In genomic region chr5:78221964-78222451, GRCh38 we compare ENCODE assay signal across 9 cellular contexts.
DNase-seq lines count a peak whose midpoint lies in the region; ATAC-seq and TF ChIP-seq lines count a peak whose summit lies in the region.
"Had no signal": no experiment of that assay in that cellular context is flagged by ENCODE, and none has a peak within 500 bp of the region (broad histone marks: within the 10 kb centered on the region; RNA-seq: fewer than 3 reads in every experiment).

No MANE protein-coding gene starts in this region.

- H3K4me1 Mint-ChIP-seq in GM23338, result peaks cover 6% of the 10 kb centered on the region; the same call in 2 of the 3 replicates
- H3K4me1 Mint-ChIP-seq in chondrocyte (ENCODE audit: low read depth), result no peaks in the 10 kb centered on the region

- DNase-seq in GM23338 (ENCODE audit: low spot score) (peak; percentile 47), Karpas-422 (peak; percentile 97), chondrocyte (ENCODE audit: low spot score) (no peak), NCI-H2029 (lab: John Stamatoyannopoulos, UW) (no peak), superior temporal gyrus (ENCODE audit: extremely low spot score) (no peak)
- no peak for DNase-seq in NK-92 treated with Interleukin-12 subunit alpha and Interleukin-12 subunit beta, amount 100 ng/mL, for 24 hours (lab: John Stamatoyannopoulos, UW)
- no peak for DNase-seq in stimulated activated CD4-positive, alpha-beta T cell treated with anti-CD3 and anti-CD28 coated beads, Interleukin-15, amount 100 ng/mL, for 24 hours

- no peaks in the 10 kb centered on the region for H3K4me1 ChIP-seq in GM23338 (ENCODE audit: insufficient read depth)
- H3K4me1 ChIP-seq in Karpas-422 (ENCODE audit: low read length), result peaks cover 29% of the 10 kb centered on the region
- H3K4me1 ChIP-seq: parathyroid adenoma had no signal

- H3K27me3 Mint-ChIP-seq in GM23338 (ENCODE audit: insufficient read depth, low read depth, poor library complexity) (no peaks in the 10 kb centered on the region), chondrocyte (ENCODE audit: low read depth) (no peaks in the 10 kb centered on the region)

- ATAC-seq in GM18498 (IDR thresholded peaks at IDR 0.05; ENCODE audit: unreplicated experiment) (peak; percentile 100), GM23338 (peak; percentile 64)

- H4K20me1 ChIP-seq in GM23338 (replicated peaks; ENCODE audit: insufficient read depth) (0 out of 2 replicates have a peak, but pooled peaks cover 3% of the 10 kb centered on the region), Karpas-422 (ENCODE audit: insufficient read depth, low read depth, low read length) (peaks cover 14% of the 10 kb centered on the region)

- no peak overlapping the region for H3K27ac ChIP-seq in GM23338 (ENCODE audit: low read depth)
- no peak overlapping the region for H3K27ac ChIP-seq in Karpas-422 (ENCODE audit: low read length)
- H3K27ac ChIP-seq: parathyroid adenoma had no signal

- H3K9me2 ChIP-seq in GM23338 (ENCODE audit: insufficient read depth) (no peaks in the 10 kb centered on the region), Karpas-422 (replicated peaks; ENCODE audit: insufficient read depth, low read length) (no peaks in the 10 kb centered on the region)

- H3K27me3 ChIP-seq in GM23338 (ENCODE audit: insufficient read depth), result no peaks in the 10 kb centered on the region
- no peaks in the 10 kb centered on the region for H3K27me3 ChIP-seq in Karpas-422 (ENCODE audit: low read length)

- peaks cover 4% of the 10 kb centered on the region; the same call in 1 of the 2 replicates for H3K36me3 ChIP-seq in GM23338 (ENCODE audit: insufficient read depth)
- no peaks in the 10 kb centered on the region for H3K36me3 ChIP-seq in Karpas-422 (ENCODE audit: insufficient read depth, low read length)

- H3K79me2 ChIP-seq in GM23338 (replicated peaks; ENCODE audit: insufficient read depth) (no peaks in the 10 kb centered on the region), Karpas-422 (ENCODE audit: low read length) (no peaks in the 10 kb centered on the region)
- H3K79me2 ChIP-seq: parathyroid adenoma had no signal

- no peak overlapping the region; the same call in 1 of the 2 replicates for H3K27ac Mint-ChIP-seq in GM23338
- no peak overlapping the region for H3K27ac Mint-ChIP-seq in chondrocyte (ENCODE audit: unreplicated experiment)

- H3K9me3 ChIP-seq in Karpas-422 (ENCODE audit: low read length), result no peaks in the 10 kb centered on the region

- H3K4me2 ChIP-seq in GM23338 (no peak overlapping the region), Karpas-422 (ENCODE audit: low read depth, low read length, poor library complexity, severe bottlenecking) (peak overlapping the region; percentile 32)

- H3F3A ChIP-seq in GM23338 (replicated peaks; ENCODE audit: low read depth), result no peaks in the 10 kb centered on the region

- H3K36me3 Mint-ChIP-seq in GM23338 (ENCODE audit: low read depth) (peaks cover 23% of the 10 kb centered on the region), chondrocyte (ENCODE audit: low read depth) (peaks cover 31% of the 10 kb centered on the region)

- TF ChIP-seq CTCF in GM23338 (conservative IDR thresholded peaks at IDR 0.05; ENCODE audit: low read depth in 2 of 2) (peak; percentile 21 to 51; a peak in 2 of 4 replicates), chondrocyte (IDR thresholded peaks at IDR 0.05) (peak; percentile 8)

- H3K9ac ChIP-seq in Karpas-422 (ENCODE audit: low read length), result no peak overlapping the region
- H3K9ac ChIP-seq: parathyroid adenoma had no signal

- H3K9me3 Mint-ChIP-seq in GM23338, result peaks cover 2% of the 10 kb centered on the region; the same call in 2 of the 3 replicates
- H3K9me3 Mint-ChIP-seq in chondrocyte (ENCODE audit: low read depth), result peaks cover 18% of the 10 kb centered on the region

- no peak overlapping the region for H3K4me3 ChIP-seq in GM23338
- no peak overlapping the region for H3K4me3 ChIP-seq in Karpas-422 (ENCODE audit: low read length)

- H3K4me3 Mint-ChIP-seq in GM23338 (no peak overlapping the region), chondrocyte (ENCODE audit: unreplicated experiment) (no peak overlapping the region)

- no peak overlapping the region for H2AFZ ChIP-seq in GM23338
- no peak overlapping the region for H2AFZ ChIP-seq in Karpas-422 (ENCODE audit: low read length)
- H2AFZ ChIP-seq: parathyroid adenoma had no signal

TF ChIP-seq in GM23338, 12 proteins besides CTCF, POLR2A, EP300 and RAD21:
- no peak for TF ChIP-seq EZH2phosphoT487 (IDR thresholded peaks at IDR 0.05; ENCODE audit: unreplicated experiment)
- TF ChIP-seq ZNF331 (CRISPR knock-in tag; IDR thresholded peaks at IDR 0.05; ENCODE audit: low read depth), result no peak
- TF ChIP-seq ZNF114 (CRISPR knock-in tag; IDR thresholded peaks at IDR 0.05), result no peak
- TF ChIP-seq ZNF462 (CRISPR knock-in tag; IDR thresholded peaks at IDR 0.05), result no peak

Comparison
In these comparisons a context has a peak if more than half of its experiments do, and no peak if none do; other contexts are left out.
1. DNase-seq: peak in GM23338 (single experiment) and Karpas-422 (single experiment); none in chondrocyte (single experiment), NK-92 treated with Interleukin-12 subunit alpha and Interleukin-12 subunit beta, amount 100 ng/mL, for 24 hours (single experiment), NCI-H2029 (single experiment), superior temporal gyrus (single experiment) and stimulated activated CD4-positive, alpha-beta T cell treated with anti-CD3 and anti-CD28 coated beads, Interleukin-15, amount 100 ng/mL, for 24 hours (single experiment).